ENCODE assay signal across 22 cellular contexts in genomic region chr1:18446751-18447150, GRCh38. TPM values are rescaled to one million over a fixed set of nuclear protein-coding genes. Genes with fewer than 3 reads are reported as not detected.
DNase-seq lines count a peak whose midpoint lies in the region; ATAC-seq, FAIRE-seq and TF ChIP-seq lines count a peak whose summit lies in the region.
"Had no signal": no experiment of that assay in that cellular context is flagged by ENCODE, and none has a peak within 500 bp of the region (broad histone marks: within the 10 kb centered on the region; RNA-seq: fewer than 3 reads in every experiment).

No MANE protein-coding gene starts in this region.

- H3K9ac ChIP-seq in Karpas-422 (ENCODE audit: low read length), result no peak overlapping the region
- no peak overlapping the region for H3K9ac ChIP-seq in H1 (replicated peaks in 1 of 4; ENCODE audit: extremely low read depth in 1 of 4, low read depth in 3 of 4, low read length in 3 of 4)

- H3K36me3 ChIP-seq in Karpas-422 (ENCODE audit: insufficient read depth, low read length), result no peaks in the 10 kb centered on the region
- H3K36me3 ChIP-seq in H1 (ENCODE audit: control insufficient read depth in 2 of 4, insufficient read depth in 4 of 4, low read length in 3 of 4), result no peaks in the 10 kb centered on the region
- H3K36me3 ChIP-seq: HAP-1 had no signal

- H3K4me1 ChIP-seq in Karpas-422 (ENCODE audit: low read length) (no peaks in the 10 kb centered on the region), H1 (replicated peaks in 1 of 4; ENCODE audit: control insufficient read depth in 3 of 4, insufficient read depth in 4 of 4, low read length in 3 of 4) (peaks cover 3 to 13% (median 9%) of the 10 kb centered on the region in 4 experiments; a peak in 6 of 7 replicates), right cardiac atrium (ENCODE audit: control insufficient read depth, insufficient read depth, low read length) (no peaks in the 10 kb centered on the region)
- H3K4me1 ChIP-seq: A549 had no signal

- TF ChIP-seq POLR2A in H1 (IDR thresholded peaks at IDR 0.05; ENCODE audit: control extremely low read depth in 1 of 2, low read depth in 2 of 2, low read length in 2 of 2), result no peak

- ATAC-seq in right cardiac atrium (no peak), GM21825 (IDR thresholded peaks at IDR 0.05; ENCODE audit: unreplicated experiment) (no peak)
- ATAC-seq: A549, HepG2 had no signal

- H3K23me2 ChIP-seq in H1 (ENCODE audit: low read depth, low read length), result no peaks in the 10 kb centered on the region; the same call in 1 of the 2 replicates

- no peak overlapping the region for H3K4me2 ChIP-seq in Karpas-422 (ENCODE audit: low read depth, low read length, poor library complexity, severe bottlenecking)
- H3K4me2 ChIP-seq in H1 (ENCODE audit: insufficient read depth in 1 of 2, low read depth in 2 of 2, low read length in 2 of 2), result no peak overlapping the region; a peak in 1 of 4 replicates
- H3K4me2 ChIP-seq: A549 had no signal

- POLR2A ChIA-PET in H1 (lab: Charles Lee; ENCODE audit: partially characterized antibody), result interaction anchor here (1.5 kb wide), 1 partner anchor 66 kb away, joined by 3 read pairs; no protein-coding TSS in a partner anchor

- H3K23ac ChIP-seq in H1 (ENCODE audit: insufficient read length), result no peak overlapping the region

- no peak overlapping the region for H3K56ac ChIP-seq in H1 (replicated peaks; ENCODE audit: insufficient read length, low read depth, low read length)

- no peaks in the 10 kb centered on the region for H3K79me1 ChIP-seq in H1 (ENCODE audit: low read depth, low read length)

- no peak overlapping the region for H2BK120ac ChIP-seq in H1 (replicated peaks; ENCODE audit: low read depth, low read length)

- no peak overlapping the region for H3K14ac ChIP-seq in H1 (ENCODE audit: insufficient read length)

- no peak overlapping the region for H2AK5ac ChIP-seq in H1 (ENCODE audit: low read depth, low read length)

- TF ChIP-seq EP300 in H1 (IDR thresholded peaks at IDR 0.05; ENCODE audit: borderline replicate concordance in 1 of 2, low read depth in 2 of 2, low read length in 2 of 2), result no peak

- CTCF ChIA-PET in H1 (lab: Charles Lee; ENCODE audit: partially characterized antibody), result interaction anchor here (0.6 kb wide), 1 partner anchor 22 kb away, joined by 3 read pairs; no protein-coding TSS in a partner anchor

- H3K4ac ChIP-seq in H1 (replicated peaks; ENCODE audit: insufficient read length, low read depth, low read length), result no peak overlapping the region

- peak; percentile 30 to 59 for DNase-seq in NCI-H524 (lab: John Stamatoyannopoulos, UW)
- DNase-seq in NCI-H524 treated with DMSO at 0.1 percent for 48 hours (lab: John Stamatoyannopoulos, UW), result no peak
- DNase-seq in Karpas-422, result peak; percentile 38
- no peak for DNase-seq in H1 (ENCODE audit: low read depth in 1 of 2, low spot score in 2 of 2)
- no peak for DNase-seq in right cardiac atrium
- no peak for DNase-seq in activated CD4-positive, alpha-beta T cell treated with anti-CD3 and anti-CD28 coated beads, Interleukin-2, amount 50 U/mL, for 4 hours
- DNase-seq: AML-193; Caco-2; CD4-positive, alpha-beta T cell; GOT3 had no signal

- WGBS in H1 (ENCODE audit: extremely low coverage in 1 of 2, insufficient coverage in 1 of 2, insufficient read length in 1 of 2, insufficient replicate concordance in 2 of 2, low coverage in 1 of 2, low lambda C conversion rate in 2 of 2, missing lambda C conversion rate in 1 of 2), 2 experiments, result 75% methylated on average over 4 of the region's 4 CpGs; no CpG with 5 or more reads in 1 of the 2 experiments
- 64% methylated on average over 4 of the region's 4 CpGs for WGBS in right cardiac atrium

- no peak for TF ChIP-seq RAD21 in H1 (IDR thresholded peaks at IDR 0.05 in 1 of 2, conservative IDR thresholded peaks at IDR 0.05 in 1 of 2; ENCODE audit: low read depth in 2 of 2, low read length in 2 of 2)

- no peak overlapping the region for H4K5ac ChIP-seq in H1 (ENCODE audit: insufficient read length, low read depth, low read length)

- no peaks in the 10 kb centered on the region for H4K20me1 ChIP-seq in Karpas-422 (ENCODE audit: insufficient read depth, low read depth, low read length)
- peaks cover 0 to 2% of the 10 kb centered on the region in 2 experiments for H4K20me1 ChIP-seq in H1 (replicated peaks in 1 of 2; ENCODE audit: control insufficient read depth in 1 of 2, insufficient read depth in 2 of 2, low read length in 2 of 2)

- H2AFZ ChIP-seq in Karpas-422 (ENCODE audit: low read length) (no peak overlapping the region), H1 (ENCODE audit: low read length) (no peak overlapping the region)

- H4K8ac ChIP-seq in H1 (ENCODE audit: extremely low read depth, insufficient read depth, low read length), result no peak overlapping the region

- no peaks in the 10 kb centered on the region for H3K9me2 ChIP-seq in Karpas-422 (replicated peaks; ENCODE audit: insufficient read depth, low read length)

- intact Hi-C loops in right cardiac atrium (cut with DNase I), result no loop called here

- H4K91ac ChIP-seq in H1 (replicated peaks; ENCODE audit: insufficient read length, low read length), result no peak overlapping the region

- H2BK12ac ChIP-seq in H1 (ENCODE audit: low read depth, low read length), result peak overlapping the region; percentile 11; the same call in 1 of the 2 replicates

- H2BK15ac ChIP-seq in H1 (ENCODE audit: low read length), result no peak overlapping the region

- H2BK20ac ChIP-seq in H1 (ENCODE audit: low read length), result no peak overlapping the region

- H3K27ac ChIP-seq in Karpas-422 (ENCODE audit: low read length) (no peak overlapping the region), H1 (ENCODE audit: low read depth, low read length) (no peak overlapping the region), right cardiac atrium (ENCODE audit: low read length) (no peak overlapping the region)
- H3K27ac ChIP-seq: 22Rv1, A549, C4-2B had no signal

- H3K27me3 ChIP-seq in Karpas-422 (ENCODE audit: low read length), result no peaks in the 10 kb centered on the region
- no peaks in the 10 kb centered on the region; a peak in 1 of 7 replicates for H3K27me3 ChIP-seq in H1 (replicated peaks in 1 of 4; ENCODE audit: control insufficient read depth in 3 of 4, extremely low read depth in 1 of 4, insufficient read depth in 3 of 4, low read length in 3 of 4)
- H3K27me3 ChIP-seq in right cardiac atrium (ENCODE audit: control insufficient read depth, insufficient read depth), result no peaks in the 10 kb centered on the region

- no peak for FAIRE-seq in H1 (lab: Jason Lieb, UNC)
- FAIRE-seq: A549, D721Med, G401.6, GM12891, GM19239, HepG2 had no signal

- no peak for TF ChIP-seq CTCF in H1 (IDR thresholded peaks at IDR 0.05; ENCODE audit: control extremely low read depth in 1 of 3, insufficient read depth in 1 of 3, low read depth in 1 of 3, low read length in 3 of 3)

- H3K79me2 ChIP-seq in Karpas-422 (ENCODE audit: low read length) (no peaks in the 10 kb centered on the region), H1 (ENCODE audit: control insufficient read depth in 1 of 2, insufficient read depth in 2 of 2, low read length in 2 of 2) (no peaks in the 10 kb centered on the region)

- H3K4me3 ChIP-seq in Karpas-422 (ENCODE audit: low read length), result no peak overlapping the region
- H3K4me3 ChIP-seq in H1 (ENCODE audit: extremely low read depth in 1 of 4, insufficient read depth in 2 of 4, low read depth in 3 of 4, low read length in 4 of 4), result no peak overlapping the region
- no peak overlapping the region for H3K4me3 ChIP-seq in right cardiac atrium (ENCODE audit: low read length)
- H3K4me3 ChIP-seq: A549, HAP-1 had no signal

- H3K18ac ChIP-seq in H1 (ENCODE audit: extremely low read depth, low read length), result no peak overlapping the region

- H3K9me3 ChIP-seq in Karpas-422 (ENCODE audit: low read length) (no peaks in the 10 kb centered on the region), H1 (ENCODE audit: insufficient read depth in 2 of 2, low read depth in 1 of 2, low read length in 1 of 2) (peaks cover 0 to 3% of the 10 kb centered on the region in 2 experiments; a peak in 1 of 4 replicates), right cardiac atrium (ENCODE audit: control insufficient read depth, low read length) (no peaks in the 10 kb centered on the region)
- H3K9me3 ChIP-seq: A549, Caco-2, HAP-1 had no signal

- no peak overlapping the region for H2BK5ac ChIP-seq in H1 (ENCODE audit: low read depth, low read length)

TF ChIP-seq in H1, 55 proteins besides CTCF, POLR2A, EP300 and RAD21:
- TF ChIP-seq HDAC6 (IDR thresholded peaks at IDR 0.05; ENCODE audit: low read depth, low read length), result no peak
- TF ChIP-seq USF2 (IDR thresholded peaks at IDR 0.05; ENCODE audit: low read length), result no peak
- TF ChIP-seq, protein P1, sequence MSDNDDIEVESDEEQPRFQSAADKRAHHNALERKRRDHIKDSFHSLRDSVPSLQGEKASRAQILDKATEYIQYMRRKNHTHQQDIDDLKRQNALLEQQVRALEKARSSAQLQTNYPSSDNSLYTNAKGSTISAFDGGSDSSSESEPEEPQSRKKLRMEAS (IDR thresholded peaks at IDR 0.05), result no peak
- no peak for TF ChIP-seq CHD2 (IDR thresholded peaks at IDR 0.05; ENCODE audit: low read length)
- TF ChIP-seq SIRT6 (IDR thresholded peaks at IDR 0.05; ENCODE audit: low read length), result no peak
- no peak for TF ChIP-seq PHF8 (conservative IDR thresholded peaks at IDR 0.05; ENCODE audit: low read depth, low read length)
- TF ChIP-seq NRF1 (IDR thresholded peaks at IDR 0.05; ENCODE audit: low read depth, low read length), result no peak
- no peak for TF ChIP-seq SAP30 (IDR thresholded peaks at IDR 0.05; ENCODE audit: insufficient read depth, insufficient replicate concordance, low read length)
TF ChIP-seq in H1: peak in this region for 0.

RNA-seq across cellular contexts. Expression of gene KLHDC7A, which starts 34.0 kb away (rescaled TPM):
- not detected in 2 replicates for total RNA-seq in Karpas-422 (2014; rRNA removed; shearing (Covaris generic); ENCODE audit: low replicate concordance)
- 18.9 and 19.1 TPM in 2 replicates for total RNA-seq in H1 (2021; fragmentation: NEBNext Ultra II Directional; extraction: Animal tissue kit (Norgen Biotek cat#: 25700))
- polyA plus RNA-seq in H1 (2011; rRNA removed) (3.9 and 8.5 TPM in 2 replicates), right cardiac atrium (0.02 TPM)
- polyA plus RNA-seq in H1 (2011; cell fraction: cytosol; rRNA removed), result 6.8 TPM
- polyA plus RNA-seq in H1 (2011; cell fraction: nucleus; rRNA removed), result 15.3 TPM
- polyA plus RNA-seq in H1 (2012, experiment 1 of 2), result 7.8 to 11.5 TPM (median 10.0 TPM) in 4 replicates
- 8.7 TPM for polyA plus RNA-seq in H1 (2012, experiment 2 of 2)
- 17.9 TPM for polyA plus RNA-seq in H1 (2013, experiment 1 of 2)
- polyA plus RNA-seq in H1 (2013, experiment 2 of 2), result 18.2 TPM
- 9.1 and 9.2 TPM in 2 replicates for polyA minus RNA-seq in H1 (2011; rRNA and poly(A)+ RNA removed)
- 11.3 TPM for polyA minus RNA-seq in H1 (2011; cell fraction: cytosol; rRNA and poly(A)+ RNA removed)
- 21.2 TPM for polyA minus RNA-seq in H1 (2011; cell fraction: nucleus; rRNA and poly(A)+ RNA removed)
- under 1 TPM in 1 of 4 donors, not detected in 3; 0.08 TPM for total RNA-seq in right cardiac atrium
- total RNA-seq: CD4-positive, alpha-beta T cell had no signal
- polyA plus RNA-seq: BJ, IgD-negative memory B cell had no signal

Comparison
In these comparisons a context has a peak if more than half of its experiments do, and no peak if none do; other contexts are left out.
1. DNase-seq: peak in NCI-H524 (2 of 2) and Karpas-422 (single experiment); none in NCI-H524 treated with DMSO at 0.1 percent for 48 hours (single experiment), H1 (0 of 2), right cardiac atrium (0 of 3) and activated CD4-positive, alpha-beta T cell treated with anti-CD3 and anti-CD28 coated beads, Interleukin-2, amount 50 U/mL, for 4 hours (0 of 2).
2. RNA of gene KLHDC7A, which starts 34.0 kb away (total RNA-seq): 18.9 to 19.1 TPM in H1; 0.08 TPM in right cardiac atrium and not detected in Karpas-422; every median in the first group is over 10 times any median in the second.